Comparison of ENCODE assay signal across 16 cellular contexts in genomic region chr1:3470650-3471355, GRCh38. TPM values are rescaled to one million over a fixed set of nuclear protein-coding genes. Genes with fewer than 3 reads are reported as not detected.
DNase-seq lines count a peak whose midpoint lies in the region; ATAC-seq and TF ChIP-seq lines count a peak whose summit lies in the region.
"Had no signal": no experiment of that assay in that cellular context is flagged by ENCODE, and none has a peak within 500 bp of the region (broad histone marks: within the 10 kb centered on the region; RNA-seq: fewer than 3 reads in every experiment).

No MANE protein-coding gene starts in this region.

- H3K4me3 ChIP-seq in BLaER1 treated with 17β-estradiol and CSF1 and Interleukin-3, amounts not matched to agents 10 nM and 100 nM = no peak overlapping the region
- H3K4me3 ChIP-seq in RWPE2 (ENCODE audit: severe bottlenecking) = no peak overlapping the region
- H3K4me3 ChIP-seq: coronary artery, lung, Peyer's patch, skin epidermis had no signal

- peak overlapping the region; percentile 72 for H3K27ac Mint-ChIP-seq in osteocyte (ENCODE audit: unreplicated experiment)
- H3K27ac Mint-ChIP-seq: T-helper 17 cell had no signal

- H3K27me3 ChIP-seq in BLaER1 treated with 17β-estradiol and CSF1 and Interleukin-3, amounts not matched to agents 10 nM and 100 nM = peaks cover 0 to 12% (median 0%) of the 10 kb centered on the region in 11 experiments; a peak in 2 of 22 replicates
- H3K27me3 ChIP-seq in RWPE2 (ENCODE audit: insufficient read depth, poor library complexity, severe bottlenecking) = no peaks in the 10 kb centered on the region
- H3K27me3 ChIP-seq: Peyer's patch had no signal

- H3K4me1 ChIP-seq in BLaER1 treated with 17β-estradiol and CSF1 and Interleukin-3, amounts not matched to agents 10 nM and 100 nM = peaks cover 43 to 76% (median 66%) of the 10 kb centered on the region in 10 experiments
- peaks cover 53% of the 10 kb centered on the region for H3K4me1 ChIP-seq in RWPE2 (ENCODE audit: insufficient read depth, poor library complexity, severe bottlenecking)

- H3K9me3 ChIP-seq in BLaER1 treated with 17β-estradiol and CSF1 and Interleukin-3, amounts not matched to agents 10 nM and 100 nM (replicated peaks in 1 of 11) = no peaks in the 10 kb centered on the region
- H3K9me3 ChIP-seq in RWPE2 (ENCODE audit: severe bottlenecking) = no peaks in the 10 kb centered on the region
- H3K9me3 ChIP-seq: Peyer's patch had no signal

- no peaks in the 10 kb centered on the region for H3K36me3 ChIP-seq in BLaER1 treated with 17β-estradiol and CSF1 and Interleukin-3, amounts not matched to agents 10 nM and 100 nM
- H3K36me3 ChIP-seq in RWPE2 (ENCODE audit: low read depth) = peaks cover 14% of the 10 kb centered on the region

- intact Hi-C loops in left ventricle myocardium superior (cut with micrococcal nuclease) = no loop called here

- peak overlapping the region in 6 of 11 experiments; percentile 13 to 61 (median 54); a peak in 7 of 22 replicates for H3K9ac ChIP-seq in BLaER1 treated with 17β-estradiol and CSF1 and Interleukin-3, amounts not matched to agents 10 nM and 100 nM

- H3K4me2 ChIP-seq in BLaER1 treated with 17β-estradiol and CSF1 and Interleukin-3, amounts not matched to agents 10 nM and 100 nM = peak overlapping the region; percentile 67 to 88 (median 84)

- no peaks in the 10 kb centered on the region for H3K36me3 Mint-ChIP-seq in osteocyte (ENCODE audit: unreplicated experiment)
- no peaks in the 10 kb centered on the region for H3K36me3 Mint-ChIP-seq in activated T-cell treated with anti-CD3 and anti-CD28 coated beads, Interleukin-2, amount 50 U/mL, for 4 hours (ENCODE audit: insufficient read depth)

- no peaks in the 10 kb centered on the region for H3K9me3 Mint-ChIP-seq in osteocyte (ENCODE audit: unreplicated experiment)
- H3K9me3 Mint-ChIP-seq in activated T-cell treated with anti-CD3 and anti-CD28 coated beads, Interleukin-2, amount 50 U/mL, for 4 hours = no peaks in the 10 kb centered on the region

- ATAC-seq in RWPE2 (ENCODE audit: low read depth) (no peak; the same call in 1 of the 3 replicates), left ventricle myocardium superior (no peak)
- ATAC-seq in activated T-cell treated with anti-CD3 and anti-CD28 coated beads, Interleukin-2, amount 50 U/mL, for 4 hours = no peak

- H4K20me1 ChIP-seq in BLaER1 treated with 17β-estradiol and CSF1 and Interleukin-3, amounts not matched to agents 10 nM and 100 nM = peaks cover 0 to 31% (median 0%) of the 10 kb centered on the region in 11 experiments; a peak in 8 of 22 replicates

- DNase-seq in RWPE2 (ENCODE audit: low spot score) (no peak), left ventricle myocardium superior (peak; percentile 11), osteocyte (ENCODE audit: extremely low spot score, unreplicated experiment) (no peak), NCI-H82 (lab: John Stamatoyannopoulos, UW) (no peak), hypothalamus (lab: John Stamatoyannopoulos, UW) (no peak), HK-2 (ENCODE audit: unreplicated experiment) (no peak)
- DNase-seq in activated T-cell treated with anti-CD3 and anti-CD28 coated beads, Interleukin-2, amount 50 U/mL, for 4 hours = no peak
- DNase-seq: activated CD4-positive, alpha-beta T cell treated with anti-CD3 and anti-CD28 coated beads, Interleukin-2, amount 50 U/mL, for 1 hour; AML-193; NCI-H1694 had no signal

- no peak overlapping the region for H3K4me3 Mint-ChIP-seq in osteocyte (ENCODE audit: unreplicated experiment)
- H3K4me3 Mint-ChIP-seq in activated T-cell treated with anti-CD3 and anti-CD28 coated beads, Interleukin-2, amount 50 U/mL, for 4 hours = no peak overlapping the region
- H3K4me3 Mint-ChIP-seq: T-helper 17 cell had no signal

- no peaks in the 10 kb centered on the region for H3K27me3 Mint-ChIP-seq in osteocyte (ENCODE audit: unreplicated experiment)
- H3K27me3 Mint-ChIP-seq in activated T-cell treated with anti-CD3 and anti-CD28 coated beads, Interleukin-2, amount 50 U/mL, for 4 hours (ENCODE audit: low read depth) = no peaks in the 10 kb centered on the region

- H3K27ac ChIP-seq in BLaER1 treated with 17β-estradiol and CSF1 and Interleukin-3, amounts not matched to agents 10 nM and 100 nM = peak overlapping the region in 5 of 11 experiments; percentile 32 to 70 (median 55); a peak in 6 of 22 replicates
- peak overlapping the region; percentile 67 for H3K27ac ChIP-seq in RWPE2 (ENCODE audit: poor library complexity, severe bottlenecking)
- H3K27ac ChIP-seq: coronary artery, Peyer's patch had no signal

- H3K4me1 Mint-ChIP-seq in osteocyte (ENCODE audit: unreplicated experiment) = peaks cover 39% of the 10 kb centered on the region
- H3K4me1 Mint-ChIP-seq in activated T-cell treated with anti-CD3 and anti-CD28 coated beads, Interleukin-2, amount 50 U/mL, for 4 hours (ENCODE audit: low read depth) = no peaks in the 10 kb centered on the region

- no peak for TF ChIP-seq CTCF in RWPE2 (IDR thresholded peaks at IDR 0.05; ENCODE audit: poor library complexity, severe bottlenecking)
- TF ChIP-seq CTCF in osteocyte (IDR thresholded peaks at IDR 0.05) = no peak

RNA-seq across cellular contexts. Expression of gene ARHGEF16, which starts 16.3 kb away (rescaled TPM):
- total RNA-seq in left ventricle myocardium superior = 1.7 TPM
- total RNA-seq in osteocyte = 3.2 and 4.3 TPM in 2 replicates
- under 1 TPM in 2 of 3 donors, not detected in 1; 0.13 to 0.15 TPM for total RNA-seq in activated T-cell treated with anti-CD3 and anti-CD28 coated beads, Interleukin-2, amount 50 U/mL, for 4 hours
